In genomic region chr16:8299635-8300034, GRCh38 we compare ENCODE assay signal across 7 cellular contexts.
"Had no signal": no experiment of that assay in that cellular context is flagged by ENCODE, and none has a peak within 500 bp of the region (broad histone marks: within the 10 kb centered on the region; RNA-seq: fewer than 3 reads in every experiment).

No MANE protein-coding gene starts in this region.

- DNase-seq: IMR-90, KBM-7 had no signal

- H3K4me1 Mint-ChIP-seq: IgD-negative memory B cell had no signal

- H3K36me3 Mint-ChIP-seq: IgD-negative memory B cell had no signal

- H3K27me3 Mint-ChIP-seq: IgD-negative memory B cell had no signal

- H3K27ac Mint-ChIP-seq: IgD-negative memory B cell had no signal

- FAIRE-seq: HepG2, HTR-8/SVneo, K562 had no signal

- H3K27ac ChIP-seq: HL-60 had no signal

- H3K4me3 ChIP-seq: K562 had no signal

- H3K4me3 Mint-ChIP-seq: IgD-negative memory B cell had no signal

- ATAC-seq: HepG2, K562 had no signal
